In genomic region chr1:226110249-226111108, GRCh38 we compare ENCODE assay signal across 8 cellular contexts. TPM values are rescaled to one million over a fixed set of nuclear protein-coding genes. Genes with fewer than 3 reads are reported as not detected.
DNase-seq lines count a peak whose midpoint lies in the region; ATAC-seq and TF ChIP-seq lines count a peak whose summit lies in the region.

No MANE protein-coding gene starts in this region.

- intact Hi-C loops in CD4-positive, alpha-beta T cell (cut with DNase I, micrococcal nuclease) = loop anchor here in 1 of 2 experiments (1.0 kb wide), 1 partner anchor 32 kb away; no protein-coding TSS in a partner anchor

- TF ChIP-seq POLR2A in GM19099 (IDR thresholded peaks at IDR 0.05; ENCODE audit: extremely low read depth, insufficient read length, low read depth) = peak; percentile 87

- no peak for TF ChIP-seq CTCF in CD4-positive, alpha-beta T cell (IDR thresholded peaks at IDR 0.05)
- no peak for TF ChIP-seq CTCF in fibroblast of villous mesenchyme (IDR thresholded peaks at IDR 0.05; ENCODE audit: insufficient read depth, low read depth, low read length)
- no peak for TF ChIP-seq CTCF in neural progenitor cell (IDR thresholded peaks at IDR 0.05)

- no peak overlapping the region for H3K9ac ChIP-seq in neural progenitor cell

- H3K27me3 Mint-ChIP-seq in CD4-positive, alpha-beta T cell = no peaks in the 10 kb centered on the region
- H3K27me3 Mint-ChIP-seq in neural progenitor cell (ENCODE audit: insufficient read depth, low read depth) = peaks cover 9% of the 10 kb centered on the region

- peak overlapping the region; percentile 84 for H3K4me3 Mint-ChIP-seq in CD4-positive, alpha-beta T cell
- H3K4me3 Mint-ChIP-seq in neural progenitor cell = peak overlapping the region; percentile 82

- POLR2A ChIA-PET in CD4-positive, alpha-beta T cell (lab: Charles Lee) = interaction anchor here (0.6 to 5.8 kb wide), 10 partner anchors 9 to 111 kb away, joined by 3 to 39 read pairs (median 6); partner anchors contain the start of genes H3-3A and SDE2

- peaks cover 5% of the 10 kb centered on the region for H4K20me1 ChIP-seq in neural progenitor cell (ENCODE audit: low read depth)

- H3F3A ChIP-seq in neural progenitor cell (ENCODE audit: low read depth) = peaks cover 63% of the 10 kb centered on the region

- H2AFZ ChIP-seq in neural progenitor cell (replicated peaks) = peak overlapping the region; percentile 66

- H3K9me3 Mint-ChIP-seq in CD4-positive, alpha-beta T cell = no peaks in the 10 kb centered on the region
- H3K9me3 Mint-ChIP-seq in neural progenitor cell = no peaks in the 10 kb centered on the region

- no peak overlapping the region for H3K27ac Mint-ChIP-seq in CD4-positive, alpha-beta T cell
- H3K27ac Mint-ChIP-seq in neural progenitor cell = no peak overlapping the region

- no peaks in the 10 kb centered on the region for H3K27me3 ChIP-seq in CD4-positive, alpha-beta T cell (ENCODE audit: control insufficient read depth, insufficient read depth, low read length)
- peaks cover 20% of the 10 kb centered on the region for H3K27me3 ChIP-seq in neural progenitor cell

- H3K4me3 ChIP-seq in fibroblast of villous mesenchyme (ENCODE audit: low read depth, low read length) = peak overlapping the region; percentile 62
- H3K4me3 ChIP-seq in neural progenitor cell = peak overlapping the region; percentile 80

- CTCF ChIA-PET in CD4-positive, alpha-beta T cell (lab: Charles Lee) = interaction anchor here (1.3 to 2.5 kb wide), 2 partner anchors 14 to 46 kb away, joined by 3 to 8 read pairs; no protein-coding TSS in a partner anchor

- H3K36me3 Mint-ChIP-seq in CD4-positive, alpha-beta T cell (ENCODE audit: low read depth) = peaks cover 4% of the 10 kb centered on the region
- no peaks in the 10 kb centered on the region for H3K36me3 Mint-ChIP-seq in neural progenitor cell

- peak in 6 of 10 experiments; percentile 18 to 45 (median 37) for DNase-seq in CD4-positive, alpha-beta T cell
- peak; percentile 85 for DNase-seq in activated effector memory CD4-positive, alpha-beta T cell treated with anti-CD3 and anti-CD28 coated beads, Interleukin-2, amount 50 U/mL, for 16 hours
- DNase-seq in fibroblast of villous mesenchyme (ENCODE audit: low read depth) (peak; percentile 73), neural progenitor cell (ENCODE audit: low spot score) (peak; percentile 69)

- H3K4me1 Mint-ChIP-seq in CD4-positive, alpha-beta T cell (ENCODE audit: low read depth) = peaks cover 9% of the 10 kb centered on the region
- H3K4me1 Mint-ChIP-seq in neural progenitor cell = peaks cover 33% of the 10 kb centered on the region

- ATAC-seq in CD4-positive, alpha-beta T cell (ENCODE audit: poor library complexity) = peak; percentile 56
- peak; percentile 76 for ATAC-seq in HG03280 (IDR thresholded peaks at IDR 0.05; ENCODE audit: unreplicated experiment)

- H3K9me3 ChIP-seq in CD4-positive, alpha-beta T cell (ENCODE audit: control insufficient read depth, low read length) = no peaks in the 10 kb centered on the region
- H3K9me3 ChIP-seq in neural progenitor cell (ENCODE audit: low read depth) = no peaks in the 10 kb centered on the region

- no peaks in the 10 kb centered on the region for H3K79me2 ChIP-seq in neural progenitor cell (ENCODE audit: low read depth)

- H3K4me1 ChIP-seq in neural progenitor cell = peaks cover 36% of the 10 kb centered on the region

- peak overlapping the region; percentile 53 for H3K27ac ChIP-seq in CD4-positive, alpha-beta T cell (ENCODE audit: low read depth, low read length)
- H3K27ac ChIP-seq in neural progenitor cell = no peak overlapping the region
- peak overlapping the region; percentile 87 for H3K27ac ChIP-seq in temporal lobe (ENCODE audit: low read depth, low read length)

- H3K4me2 ChIP-seq in neural progenitor cell = peak overlapping the region; percentile 74

- no peaks in the 10 kb centered on the region for H3K36me3 ChIP-seq in neural progenitor cell

TF ChIP-seq in PFSK-1, 5 proteins besides CTCF, POLR2A, EP300 and RAD21:
- TF ChIP-seq, protein P1, sequence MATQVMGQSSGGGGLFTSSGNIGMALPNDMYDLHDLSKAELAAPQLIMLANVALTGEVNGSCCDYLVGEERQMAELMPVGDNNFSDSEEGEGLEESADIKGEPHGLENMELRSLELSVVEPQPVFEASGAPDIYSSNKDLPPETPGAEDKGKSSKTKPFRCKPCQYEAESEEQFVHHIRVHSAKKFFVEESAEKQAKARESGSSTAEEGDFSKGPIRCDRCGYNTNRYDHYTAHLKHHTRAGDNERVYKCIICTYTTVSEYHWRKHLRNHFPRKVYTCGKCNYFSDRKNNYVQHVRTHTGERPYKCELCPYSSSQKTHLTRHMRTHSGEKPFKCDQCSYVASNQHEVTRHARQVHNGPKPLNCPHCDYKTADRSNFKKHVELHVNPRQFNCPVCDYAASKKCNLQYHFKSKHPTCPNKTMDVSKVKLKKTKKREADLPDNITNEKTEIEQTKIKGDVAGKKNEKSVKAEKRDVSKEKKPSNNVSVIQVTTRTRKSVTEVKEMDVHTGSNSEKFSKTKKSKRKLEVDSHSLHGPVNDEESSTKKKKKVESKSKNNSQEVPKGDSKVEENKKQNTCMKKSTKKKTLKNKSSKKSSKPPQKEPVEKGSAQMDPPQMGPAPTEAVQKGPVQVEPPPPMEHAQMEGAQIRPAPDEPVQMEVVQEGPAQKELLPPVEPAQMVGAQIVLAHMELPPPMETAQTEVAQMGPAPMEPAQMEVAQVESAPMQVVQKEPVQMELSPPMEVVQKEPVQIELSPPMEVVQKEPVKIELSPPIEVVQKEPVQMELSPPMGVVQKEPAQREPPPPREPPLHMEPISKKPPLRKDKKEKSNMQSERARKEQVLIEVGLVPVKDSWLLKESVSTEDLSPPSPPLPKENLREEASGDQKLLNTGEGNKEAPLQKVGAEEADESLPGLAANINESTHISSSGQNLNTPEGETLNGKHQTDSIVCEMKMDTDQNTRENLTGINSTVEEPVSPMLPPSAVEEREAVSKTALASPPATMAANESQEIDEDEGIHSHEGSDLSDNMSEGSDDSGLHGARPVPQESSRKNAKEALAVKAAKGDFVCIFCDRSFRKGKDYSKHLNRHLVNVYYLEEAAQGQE (IDR thresholded peaks at IDR 0.05; ENCODE audit: insufficient read depth in 1 of 2, low read depth in 2 of 2, low read length in 2 of 2) = peak in 1 of 2 experiments; percentile 11; a peak in 1 of 4 replicates
- TF ChIP-seq TAF1 (IDR thresholded peaks at IDR 0.05; ENCODE audit: borderline replicate concordance, insufficient read depth, low read length) (no peak), FOXP2 (optimal IDR thresholded peaks at IDR 0.05; ENCODE audit: borderline replicate concordance, extremely low read depth, extremely low read length, insufficient read depth) (peak; percentile 53)

RNA-seq across cellular contexts. Expression of gene H3-3A, which starts 48.0 kb away (rescaled TPM):
- 100 to 1,000 TPM; 372 to 380 TPM for total RNA-seq in CD4-positive, alpha-beta T cell
- 166 TPM for polyA plus RNA-seq in PFSK-1 (2012; ENCODE audit: insufficient read length, low read depth)
- total RNA-seq in fibroblast of villous mesenchyme (107 and 148 TPM in 2 replicates), neural progenitor cell (ENCODE audit: low replicate concordance) (1,442 and 1,689 TPM in 2 replicates), temporal lobe (292 TPM)
